In the genomic region with DNA sequence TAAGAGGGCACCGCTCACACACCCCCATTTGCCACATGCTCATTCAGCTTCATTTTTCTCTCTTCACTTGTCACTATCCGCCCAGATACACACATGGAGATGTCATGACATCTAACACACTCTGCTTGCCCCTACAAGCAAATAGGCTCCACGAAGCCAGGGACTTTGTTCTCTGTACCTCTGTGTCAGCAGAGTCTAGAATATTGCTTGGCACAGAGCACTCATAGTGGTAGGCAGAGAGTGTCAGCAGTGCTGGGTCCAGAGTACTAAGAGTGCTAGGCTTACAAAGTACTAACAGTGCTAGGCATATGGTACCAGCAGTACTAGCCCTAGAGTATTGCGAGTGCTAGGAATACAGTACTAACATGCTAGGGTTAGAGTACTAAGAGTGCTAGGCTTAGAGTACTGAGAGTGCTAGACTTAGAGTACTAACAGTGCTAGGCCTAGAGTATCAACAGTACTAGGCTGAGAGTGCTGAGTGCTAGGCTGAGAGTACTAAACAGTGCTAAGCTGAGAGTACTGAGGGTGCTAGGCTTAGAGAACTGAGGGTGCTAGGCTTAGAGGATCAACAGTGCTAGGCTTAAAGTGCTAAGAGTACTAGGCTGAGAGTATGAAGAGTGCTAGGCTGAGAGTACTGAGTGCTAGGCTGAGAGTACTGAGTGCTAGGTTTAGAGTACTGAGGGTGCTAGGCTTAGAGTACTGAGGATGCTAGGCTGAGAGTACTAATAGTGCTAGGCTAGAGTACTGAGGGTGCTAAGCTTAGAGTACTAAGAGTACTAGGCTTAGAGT, we compare ENCODE assay signal across 17 cellular contexts.
DNase-seq lines count a peak whose midpoint lies in the region; ATAC-seq and TF ChIP-seq lines count a peak whose summit lies in the region.
"Had no signal": no experiment of that assay in that cellular context is flagged by ENCODE, and none has a peak within 500 bp of the region (broad histone marks: within the 10 kb centered on the region; RNA-seq: fewer than 3 reads in every experiment).

No MANE protein-coding gene starts in this region.

- H4K91ac ChIP-seq in IMR-90 (ENCODE audit: insufficient read depth, low read depth, low read length) = no peak overlapping the region

- H3K79me1 ChIP-seq in IMR-90 (ENCODE audit: low read depth in 1 of 2, low read length in 2 of 2) = no peaks in the 10 kb centered on the region; a peak in 1 of 4 replicates

- ATAC-seq in IMR-90 (ENCODE audit: low read depth) (no peak), Panc1 (0 out of 2 replicates have a peak, but pooled peaks have one; percentile 6), mucosa of descending colon (peak; percentile 47), HG02885 (IDR thresholded peaks at IDR 0.05; ENCODE audit: poor library complexity, unreplicated experiment) (no peak)
- no peak for ATAC-seq in activated T-helper 17 cell treated with anti-CD3 and anti-CD28 coated beads, Interleukin-2, amount 50 U/mL, for 72 hours (replicated peaks)
- ATAC-seq: CD8-positive, alpha-beta T cell; HCT116 had no signal

- H2AFZ ChIP-seq in IMR-90 (replicated peaks; ENCODE audit: low read length, poor library complexity) (no peak overlapping the region), hepatocyte (no peak overlapping the region)
- H2AFZ ChIP-seq: GM23248 had no signal

- no peak for TF ChIP-seq POLR2A in IMR-90 (IDR thresholded peaks at IDR 0.05; ENCODE audit: low read depth, low read length)

- no peak for DNase-seq in IMR-90
- DNase-seq in Panc1 (ENCODE audit: low read depth, low spot score) = peak; percentile 52
- no peak for DNase-seq in hepatocyte (ENCODE audit: low spot score)
- DNase-seq in mucosa of descending colon = no peak
- DNase-seq in HuH-7.5 (ENCODE audit: low spot score) = no peak
- DNase-seq: CD8-positive, alpha-beta T cell; DMS79; GM23248; MG63; NCI-H1092; NCI-H146; NCI-H2081; NCI-H510A; SK-N-SH had no signal

- H3K9me3 Mint-ChIP-seq in activated T-helper 17 cell treated with anti-CD3 and anti-CD28 coated beads, Interleukin-2, amount 50 U/mL, for 72 hours = no peaks in the 10 kb centered on the region
- H3K9me3 Mint-ChIP-seq: CD8-positive, alpha-beta T cell had no signal

- H2BK5ac ChIP-seq in IMR-90 (ENCODE audit: low read depth, low read length, poor library complexity, severe bottlenecking) = no peak overlapping the region

- no peak overlapping the region for H2AK5ac ChIP-seq in IMR-90 (ENCODE audit: low read depth, low read length)

- H3K4me3 ChIP-seq in IMR-90 (ENCODE audit: insufficient read depth, low read depth, low read length) = no peak overlapping the region
- no peak overlapping the region for H3K4me3 ChIP-seq in Panc1 (ENCODE audit: low read depth in 2 of 2, low read length in 2 of 2)
- no peak overlapping the region for H3K4me3 ChIP-seq in hepatocyte
- no peak overlapping the region for H3K4me3 ChIP-seq in mucosa of descending colon
- H3K4me3 ChIP-seq: GM23248, MG63 had no signal

- no peak overlapping the region for H3K56ac ChIP-seq in IMR-90 (ENCODE audit: extremely low read depth, insufficient read depth, low read length)

- H3K4me1 ChIP-seq in IMR-90 (ENCODE audit: control insufficient read depth, insufficient read depth, low read length) (peaks cover 4% of the 10 kb centered on the region; the same call in 1 of the 2 replicates), Panc1 (ENCODE audit: control insufficient read depth, insufficient read depth, low read length) (peaks cover 28% of the 10 kb centered on the region), hepatocyte (ENCODE audit: insufficient read depth) (peaks cover 2% of the 10 kb centered on the region), mucosa of descending colon (ENCODE audit: low read depth) (peaks cover 3% of the 10 kb centered on the region)

- 100% methylated on average over 3 of the region's 4 CpGs; no CpG with 5 or more reads in 1 of the 2 experiments for WGBS in IMR-90 (ENCODE audit: extremely low coverage in 2 of 2, insufficient read length in 1 of 2), 2 experiments
- WGBS in hepatocyte (ENCODE audit: low lambda C conversion rate, missing lambda C conversion rate) = 80% methylated on average over 4 of the region's 4 CpGs

- BruUV-seq in IMR-90 (replicated peaks; lab: Mats Ljungman, UMichigan) = no TSS peak
- no TSS peak for BruUV-seq in Panc1 (replicated peaks; lab: Mats Ljungman, UMichigan)

- no peak overlapping the region for H2BK20ac ChIP-seq in IMR-90 (ENCODE audit: low read depth, low read length)

- no peak for TF ChIP-seq RAD21 in IMR-90 (IDR thresholded peaks at IDR 0.05; ENCODE audit: low read length)

- H3K9me1 ChIP-seq in IMR-90 (ENCODE audit: insufficient read depth, low read length) = peaks cover 11% of the 10 kb centered on the region

- peak overlapping the region; percentile 4; the same call in 1 of the 2 replicates for H2BK120ac ChIP-seq in IMR-90 (ENCODE audit: low read depth, low read length)

- peak overlapping the region; percentile 48; the same call in 1 of the 2 replicates for H3K23ac ChIP-seq in IMR-90 (ENCODE audit: low read depth, low read length)

- no peak overlapping the region for H4K8ac ChIP-seq in IMR-90 (ENCODE audit: low read depth in 2 of 2, low read length in 2 of 2)

- no peak overlapping the region for H3K14ac ChIP-seq in IMR-90 (replicated peaks; ENCODE audit: low read depth, low read length)

- no peak overlapping the region for H3K18ac ChIP-seq in IMR-90 (ENCODE audit: low read depth, low read length)

- dilution Hi-C loops in IMR-90 (cut with HindIII; ENCODE audit: low sequenced_read_pairs, unreplicated experiment) = no loop called here

- POLR2A ChIA-PET in IMR-90 (lab: Charles Lee; ENCODE audit: unreplicated experiment) (no interaction called here), Panc1 (lab: Charles Lee) (no interaction called here)

- no peaks in the 10 kb centered on the region for H3K4me1 Mint-ChIP-seq in activated T-helper 17 cell treated with anti-CD3 and anti-CD28 coated beads, Interleukin-2, amount 50 U/mL, for 72 hours

- H3K4me3 Mint-ChIP-seq in activated T-helper 17 cell treated with anti-CD3 and anti-CD28 coated beads, Interleukin-2, amount 50 U/mL, for 72 hours = no peak overlapping the region
- H3K4me3 Mint-ChIP-seq: CD8-positive, alpha-beta T cell had no signal

- CTCF ChIA-PET in IMR-90 (lab: Yijun Ruan, JAX) (interaction anchor here (0.7 kb wide), 1 partner anchor 48 kb away, joined by 3 read pairs; no protein-coding TSS in a partner anchor), Panc1 (lab: Charles Lee) (no interaction called here)

- no peak overlapping the region for H4K5ac ChIP-seq in IMR-90 (ENCODE audit: low read depth, low read length)

- H3K36me3 Mint-ChIP-seq in activated T-helper 17 cell treated with anti-CD3 and anti-CD28 coated beads, Interleukin-2, amount 50 U/mL, for 72 hours (ENCODE audit: low read depth) = no peaks in the 10 kb centered on the region

- H3K4me2 ChIP-seq in IMR-90 (ENCODE audit: low read depth, low read length) (no peak overlapping the region), hepatocyte (no peak overlapping the region)
- H3K4me2 ChIP-seq: SK-N-SH had no signal

- no peak overlapping the region for H3K9ac ChIP-seq in IMR-90 (ENCODE audit: low read depth, low read length)
- H3K9ac ChIP-seq: GM23248, SK-N-SH had no signal

- no peak overlapping the region; the same call in 2 of the 3 replicates for H2BK15ac ChIP-seq in IMR-90 (ENCODE audit: low read depth, low read length)

- H3K9me2 ChIP-seq in hepatocyte (replicated peaks; ENCODE audit: insufficient read depth) = no peaks in the 10 kb centered on the region
- H3K9me2 ChIP-seq: SK-N-SH had no signal

- H3K27me3 ChIP-seq in IMR-90 (ENCODE audit: control insufficient read depth, insufficient read depth, low read length) (no peaks in the 10 kb centered on the region), Panc1 (ENCODE audit: control insufficient read depth, insufficient read depth, low read length) (no peaks in the 10 kb centered on the region), hepatocyte (no peaks in the 10 kb centered on the region)
- H3K27me3 ChIP-seq: MG63 had no signal

- no peaks in the 10 kb centered on the region for H3K79me2 ChIP-seq in hepatocyte

- in situ Hi-C loops in IMR-90 (cut with MboI; ENCODE audit: low sequenced_read_pairs) = no loop called here
- in situ Hi-C loops in Panc1 (cut with HindIII; ENCODE audit: low pct_unique_long_range_greater_than_20kb, low sequenced_read_pairs) = no loop called here

- H3K27ac ChIP-seq in IMR-90 (ENCODE audit: insufficient read depth, low read length) = no peak overlapping the region
- peak overlapping the region; percentile 48; the same call in 1 of the 2 replicates for H3K27ac ChIP-seq in Panc1 (ENCODE audit: low read length)
- H3K27ac ChIP-seq in hepatocyte = peak overlapping the region; percentile 27
- H3K27ac ChIP-seq: GM23248 had no signal

- no peak overlapping the region; the same call in 1 of the 2 replicates for H3K4ac ChIP-seq in IMR-90 (ENCODE audit: low read depth, low read length)

- no peaks in the 10 kb centered on the region for H3K27me3 Mint-ChIP-seq in activated T-helper 17 cell treated with anti-CD3 and anti-CD28 coated beads, Interleukin-2, amount 50 U/mL, for 72 hours

- H3K9me3 ChIP-seq in IMR-90 (ENCODE audit: control insufficient read depth, insufficient read depth, low read length) = no peaks in the 10 kb centered on the region
- no peaks in the 10 kb centered on the region for H3K9me3 ChIP-seq in Panc1 (ENCODE audit: control insufficient read depth, insufficient read depth, low read depth, low read length)
- no peaks in the 10 kb centered on the region for H3K9me3 ChIP-seq in hepatocyte (ENCODE audit: low read depth)
- H3K9me3 ChIP-seq in mucosa of descending colon = no peaks in the 10 kb centered on the region
- H3K9me3 ChIP-seq: MG63, SK-N-SH had no signal

- H3K36me3 ChIP-seq in IMR-90 (ENCODE audit: control insufficient read depth, insufficient read depth, low read length) = no peaks in the 10 kb centered on the region
- no peaks in the 10 kb centered on the region for H3K36me3 ChIP-seq in Panc1 (ENCODE audit: control insufficient read depth, insufficient read depth, low read length)
- no peaks in the 10 kb centered on the region for H3K36me3 ChIP-seq in hepatocyte (replicated peaks; ENCODE audit: insufficient read depth, low read depth)
- no peaks in the 10 kb centered on the region for H3K36me3 ChIP-seq in mucosa of descending colon (ENCODE audit: low read depth)
- H3K36me3 ChIP-seq: MG63 had no signal

- intact Hi-C loops in IMR-90 (cut with micrococcal nuclease) (no loop called here), Panc1 (cut with micrococcal nuclease; ENCODE audit: unreplicated experiment) (no loop called here), mucosa of descending colon (cut with DNase I, micrococcal nuclease) (no loop called here)

- H4K20me1 ChIP-seq in IMR-90 (ENCODE audit: insufficient read depth, low read length) (no peaks in the 10 kb centered on the region), hepatocyte (ENCODE audit: insufficient read depth, poor library complexity, severe bottlenecking) (no peaks in the 10 kb centered on the region)

- H2AK9ac ChIP-seq in IMR-90 (replicated peaks; ENCODE audit: low read depth, low read length, poor library complexity) = no peak overlapping the region

- no peak for TF ChIP-seq CTCF in IMR-90 (conservative IDR thresholded peaks at IDR 0.05; ENCODE audit: low read depth, low read length)
- TF ChIP-seq CTCF in Panc1 (IDR thresholded peaks at IDR 0.05) = no peak
- no peak for TF ChIP-seq CTCF in hepatocyte (IDR thresholded peaks at IDR 0.05; ENCODE audit: poor library complexity)
- no peak for TF ChIP-seq CTCF in mucosa of descending colon (IDR thresholded peaks at IDR 0.05)

- no peak overlapping the region for H3K27ac Mint-ChIP-seq in activated T-helper 17 cell treated with anti-CD3 and anti-CD28 coated beads, Interleukin-2, amount 50 U/mL, for 72 hours
- H3K27ac Mint-ChIP-seq: CD8-positive, alpha-beta T cell had no signal

Comparison
In these comparisons a context has a peak if more than half of its experiments do, and no peak if none do; other contexts are left out.
1. ATAC-seq: peak in Panc1 (single experiment) and mucosa of descending colon (single experiment); none in IMR-90 (single experiment), HG02885 (single experiment) and activated T-helper 17 cell treated with anti-CD3 and anti-CD28 coated beads, Interleukin-2, amount 50 U/mL, for 72 hours (single experiment).